Comparison of ENCODE assay signal across 1 cellular context in the genomic region with DNA sequence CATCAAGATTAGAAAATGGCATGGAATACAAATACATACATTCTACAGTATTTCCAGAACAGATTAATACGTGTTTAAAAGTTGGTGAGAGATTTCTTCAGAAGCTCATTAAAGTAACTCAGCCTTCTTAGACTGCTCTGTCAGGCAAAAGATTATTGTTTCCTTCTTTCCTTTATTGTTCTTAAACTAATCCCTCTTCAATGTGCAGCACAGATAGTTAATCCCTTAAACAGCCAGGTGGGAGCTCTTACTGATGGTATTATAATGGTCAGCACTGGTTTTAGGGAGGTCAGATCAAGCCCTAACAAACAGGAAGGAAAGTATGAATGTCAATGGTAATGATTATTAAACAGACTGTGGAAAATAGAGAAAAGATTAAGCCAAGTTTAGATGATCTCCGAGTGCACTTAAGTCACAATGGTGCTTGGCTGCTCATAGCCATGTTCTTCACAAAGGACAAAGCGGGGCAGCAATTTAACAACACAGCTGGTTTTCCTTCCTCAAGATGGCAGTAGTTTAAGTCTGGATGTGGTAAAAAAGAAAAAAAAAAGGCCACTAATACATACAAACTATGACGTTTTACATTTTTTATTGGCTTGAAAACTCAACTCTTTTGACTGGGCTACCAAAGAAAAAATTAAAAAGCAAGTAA.
TF ChIP-seq lines count a peak whose summit lies in the region.

No MANE protein-coding gene starts in this region.

TF ChIP-seq in GM23338, 12 proteins besides CTCF, POLR2A, EP300 and RAD21 (continued from another document):
- TF ChIP-seq ZNF462 (CRISPR knock-in tag; IDR thresholded peaks at IDR 0.05) (no peak), POLR2AphosphoS5 (IDR thresholded peaks at IDR 0.05; ENCODE audit: low read depth) (no peak), ZNF331 (CRISPR knock-in tag; IDR thresholded peaks at IDR 0.05; ENCODE audit: low read depth) (no peak), ZNF114 (CRISPR knock-in tag; IDR thresholded peaks at IDR 0.05) (no peak)
